ENCODE assay signal across 9 cellular contexts in genomic region chr1:31633117-31633516, GRCh38. TPM values are rescaled to one million over a fixed set of nuclear protein-coding genes. Genes with fewer than 3 reads are reported as not detected.
DNase-seq lines count a peak whose midpoint lies in the region; ATAC-seq, FAIRE-seq and TF ChIP-seq lines count a peak whose summit lies in the region.
"Had no signal": no experiment of that assay in that cellular context is flagged by ENCODE, and none has a peak within 500 bp of the region (broad histone marks: within the 10 kb centered on the region; RNA-seq: fewer than 3 reads in every experiment).

No MANE protein-coding gene starts in this region.

- 65 to 70% methylated on average over 4 of the region's 4 CpGs for WGBS in testis, 2 donors

- no peaks in the 10 kb centered on the region for H3K27me3 Mint-ChIP-seq in activated naive CD4-positive, alpha-beta T cell treated with anti-CD3 and anti-CD28 coated beads for 36 hours (ENCODE audit: low read depth)

- no peaks in the 10 kb centered on the region for H3K9me3 Mint-ChIP-seq in activated naive CD4-positive, alpha-beta T cell treated with anti-CD3 and anti-CD28 coated beads for 36 hours
- H3K9me3 Mint-ChIP-seq: T-helper 1 cell treated with Interleukin-12 subunit alpha and Interleukin-12 subunit beta and Interleukin-4 antibody, amounts not matched to agents 30 μg/mL and 1 μg/mL, for 36 hours had no signal

- H3K27ac ChIP-seq in PC-3 (ENCODE audit: low read length), result no peak overlapping the region
- H3K27ac ChIP-seq in fibroblast of lung (ENCODE audit: insufficient read depth, low read length), result no peak overlapping the region
- H3K27ac ChIP-seq in testis, result no peak overlapping the region

- H3K79me2 ChIP-seq in PC-3 (ENCODE audit: low read length), result peaks cover 32% of the 10 kb centered on the region
- peaks cover 18% of the 10 kb centered on the region for H3K79me2 ChIP-seq in fibroblast of lung (ENCODE audit: control insufficient read depth, insufficient read depth, low read length)

- H3K9me2 ChIP-seq in PC-3 (replicated peaks; ENCODE audit: low read length), result no peaks in the 10 kb centered on the region

- CTCF ChIA-PET in activated naive CD4-positive, alpha-beta T cell treated with anti-CD3 and anti-CD28 coated beads for 36 hours (lab: Charles Lee), result interaction anchor here (0.7 to 1.2 kb wide), 3 partner anchors 12 to 77 kb away, joined by 3 read pairs; partner anchors contain the start of gene PEF1
- CTCF ChIA-PET in PC-3 (lab: Charles Lee), result no interaction called here

- H3K36me3 Mint-ChIP-seq in activated naive CD4-positive, alpha-beta T cell treated with anti-CD3 and anti-CD28 coated beads for 36 hours (ENCODE audit: low read depth), result peaks cover 8% of the 10 kb centered on the region

- H3K9ac ChIP-seq in PC-3 (ENCODE audit: low read length) (no peak overlapping the region), fibroblast of lung (ENCODE audit: insufficient read depth, low read length) (no peak overlapping the region)

- H3K4me2 ChIP-seq in PC-3 (ENCODE audit: low read length) (no peak overlapping the region), fibroblast of lung (ENCODE audit: extremely low read depth, insufficient read depth, low read length) (no peak overlapping the region)

- H4K20me1 ChIP-seq in PC-3 (ENCODE audit: low read length) (peaks cover 4% of the 10 kb centered on the region; the same call in 1 of the 2 replicates), fibroblast of lung (ENCODE audit: control insufficient read depth, extremely low read depth, insufficient read depth, low read length) (no peaks in the 10 kb centered on the region)

- H3K4me1 ChIP-seq in PC-3 (ENCODE audit: insufficient read depth, low read length) (no peaks in the 10 kb centered on the region), fibroblast of lung (ENCODE audit: control insufficient read depth, extremely low read depth, insufficient read depth, low read length) (peaks cover under 1% of the 10 kb centered on the region), testis (peaks cover 3% of the 10 kb centered on the region)

- H3K4me3 Mint-ChIP-seq in activated naive CD4-positive, alpha-beta T cell treated with anti-CD3 and anti-CD28 coated beads for 36 hours, result no peak overlapping the region
- H3K4me3 Mint-ChIP-seq: T-helper 1 cell treated with Interleukin-12 subunit alpha and Interleukin-12 subunit beta and Interleukin-4 antibody, amounts not matched to agents 30 μg/mL and 1 μg/mL, for 36 hours had no signal

- no TSS peak for BruUV-seq in PC-3 (replicated peaks; lab: Mats Ljungman, UMichigan)

- H3K36me3 ChIP-seq in PC-3 (ENCODE audit: low read depth, low read length) (peaks cover 18% of the 10 kb centered on the region; the same call in 1 of the 2 replicates), fibroblast of lung (ENCODE audit: control insufficient read depth, insufficient read depth, low read length) (peaks cover 7% of the 10 kb centered on the region), testis (ENCODE audit: low read depth, missing control alignments) (no peaks in the 10 kb centered on the region)

- no peak overlapping the region for H3K27ac Mint-ChIP-seq in activated naive CD4-positive, alpha-beta T cell treated with anti-CD3 and anti-CD28 coated beads for 36 hours
- H3K27ac Mint-ChIP-seq: T-helper 1 cell treated with Interleukin-12 subunit alpha and Interleukin-12 subunit beta and Interleukin-4 antibody, amounts not matched to agents 30 μg/mL and 1 μg/mL, for 36 hours had no signal

- ATAC-seq in PC-3, result no peak
- ATAC-seq in GM21576 (IDR thresholded peaks at IDR 0.05; ENCODE audit: unreplicated experiment), result no peak

- H3K4me3 ChIP-seq in PC-3 (ENCODE audit: low read length), result no peak overlapping the region
- H3K4me3 ChIP-seq in fibroblast of lung (replicated peaks in 1 of 4; ENCODE audit: control extremely low read depth in 1 of 4, insufficient read depth in 1 of 4, low read depth in 3 of 4, low read length in 4 of 4), result no peak overlapping the region
- H3K4me3 ChIP-seq in testis, result no peak overlapping the region

- H3K27me3 ChIP-seq in PC-3 (ENCODE audit: low read length) (no peaks in the 10 kb centered on the region), fibroblast of lung (ENCODE audit: control insufficient read depth, insufficient read depth, low read length) (no peaks in the 10 kb centered on the region), testis (no peaks in the 10 kb centered on the region)

- peak; percentile 47 for DNase-seq in activated naive CD4-positive, alpha-beta T cell treated with anti-CD3 and anti-CD28 coated beads for 36 hours
- no peak for DNase-seq in activated naive CD4-positive, alpha-beta T cell (lab: John Stamatoyannopoulos, UW)
- peak; percentile 43 for DNase-seq in PC-3
- DNase-seq in fibroblast of lung (ENCODE audit: low read depth in 2 of 2), result no peak
- peak; percentile 32 for DNase-seq in testis
- DNase-seq in NCI-H1048 (lab: John Stamatoyannopoulos, UW), result no peak
- DNase-seq in H54 (ENCODE audit: insufficient read length, low spot score), result no peak

- H3K9me3 ChIP-seq in PC-3 (ENCODE audit: low read length) (no peaks in the 10 kb centered on the region), fibroblast of lung (ENCODE audit: control insufficient read depth, insufficient read depth, low read depth, low read length) (no peaks in the 10 kb centered on the region), testis (no peaks in the 10 kb centered on the region)

- H3F3A ChIP-seq in PC-3 (ENCODE audit: low read length, unreplicated experiment), result no peaks in the 10 kb centered on the region

- peak; percentile 67 for TF ChIP-seq CTCF in PC-3 (conservative IDR thresholded peaks at IDR 0.05; ENCODE audit: low read depth, low read length)
- peak; percentile 32 to 46 for TF ChIP-seq CTCF in fibroblast of lung (conservative IDR thresholded peaks at IDR 0.05 in 1 of 2, IDR thresholded peaks at IDR 0.05 in 1 of 2; ENCODE audit: low read depth in 1 of 2, low read length in 2 of 2)
- peak in 1 of 3 experiments; percentile 24 for TF ChIP-seq CTCF in testis (IDR thresholded peaks at IDR 0.05)

- H3K4me1 Mint-ChIP-seq in activated naive CD4-positive, alpha-beta T cell treated with anti-CD3 and anti-CD28 coated beads for 36 hours (ENCODE audit: low read depth), result peaks cover 18% of the 10 kb centered on the region

- TF ChIP-seq POLR2A in testis (IDR thresholded peaks at IDR 0.05), result no peak
- no peak for TF ChIP-seq POLR2A in H54 (IDR thresholded peaks at IDR 0.05; ENCODE audit: low read depth, low read length)

- FAIRE-seq in H54 (lab: Jason Lieb, UNC), result no peak

- intact Hi-C loops in activated naive CD4-positive, alpha-beta T cell treated with anti-CD3 and anti-CD28 coated beads for 36 hours (cut with micrococcal nuclease), result no loop called here
- intact Hi-C loops in PC-3 (cut with micrococcal nuclease) (no loop called here), testis (cut with DNase I; ENCODE audit: low total_unique reads) (no loop called here)

- POLR2A ChIA-PET in PC-3 (lab: Charles Lee; ENCODE audit: unreplicated experiment), result no interaction called here

- H2AFZ ChIP-seq in PC-3 (ENCODE audit: low read length), result no peak overlapping the region
- no peak overlapping the region for H2AFZ ChIP-seq in fibroblast of lung (ENCODE audit: low read length)

RNA-seq across cellular contexts. Expression of gene PEF1, which starts 11.6 kb away (rescaled TPM):
- total RNA-seq in activated naive CD4-positive, alpha-beta T cell treated with anti-CD3 and anti-CD28 coated beads for 36 hours, result 10 to 100 TPM; 79.6 to 80.6 TPM
- total RNA-seq in PC-3 (2014; rRNA removed) (88.4 and 91.6 TPM in 2 replicates), fibroblast of lung (72.2 and 78.1 TPM in 2 replicates), testis (100 to 1,000 TPM in 1 of 2 donors, 10 to 100 TPM in 1; 73.5 to 124 TPM)
- polyA plus RNA-seq in fibroblast of lung (72.9 and 85.3 TPM in 2 replicates), testis (ENCODE audit: insufficient read depth, low read depth, low replicate concordance) (81.4 TPM)
- 62.2 and 73.8 TPM in 2 replicates for polyA plus RNA-seq in fibroblast of lung (2012)
- polyA minus RNA-seq in fibroblast of lung (ENCODE audit: low replicate concordance), result 164 and 206 TPM in 2 replicates

RNA-seq across cellular contexts. Expression of gene HCRTR1, which starts 15.6 kb away (rescaled TPM):
- not detected for total RNA-seq in activated naive CD4-positive, alpha-beta T cell treated with anti-CD3 and anti-CD28 coated beads for 36 hours
- total RNA-seq in PC-3 (2014; rRNA removed) (not detected in 2 replicates), fibroblast of lung (not detected in 2 replicates), testis (under 1 TPM; 0.19 to 0.31 TPM)
- polyA plus RNA-seq in fibroblast of lung (not detected in 2 replicates), testis (ENCODE audit: insufficient read depth, low read depth, low replicate concordance) (not detected)
- polyA plus RNA-seq in fibroblast of lung (2012), result not detected in 2 replicates
- not detected in 2 replicates for polyA minus RNA-seq in fibroblast of lung (ENCODE audit: low replicate concordance)

RNA-seq across cellular contexts. Expression of gene TINAGL1, which starts 56.8 kb away (rescaled TPM):
- not detected for total RNA-seq in activated naive CD4-positive, alpha-beta T cell treated with anti-CD3 and anti-CD28 coated beads for 36 hours
- total RNA-seq in PC-3 (2014; rRNA removed) (176 and 217 TPM in 2 replicates), fibroblast of lung (3.0 and 3.3 TPM in 2 replicates), testis (10 to 100 TPM; 16.4 to 23.2 TPM)
- polyA plus RNA-seq in fibroblast of lung (2.8 and 92.5 TPM in 2 replicates), testis (ENCODE audit: insufficient read depth, low read depth, low replicate concordance) (24.6 TPM)
- 3.4 and 96.4 TPM in 2 replicates for polyA plus RNA-seq in fibroblast of lung (2012)
- polyA minus RNA-seq in fibroblast of lung (ENCODE audit: low replicate concordance), result 7.9 and 131 TPM in 2 replicates

Comparison
In these comparisons a context has a peak if more than half of its experiments do, and no peak if none do; other contexts are left out.
1. DNase-seq: peak in activated naive CD4-positive, alpha-beta T cell treated with anti-CD3 and anti-CD28 coated beads for 36 hours (single experiment), PC-3 (single experiment) and testis (single experiment); none in activated naive CD4-positive, alpha-beta T cell (0 of 4), fibroblast of lung (0 of 2), NCI-H1048 (single experiment) and H54 (single experiment).